ENCODE assay signal across 1 cellular context in the genomic region with DNA sequence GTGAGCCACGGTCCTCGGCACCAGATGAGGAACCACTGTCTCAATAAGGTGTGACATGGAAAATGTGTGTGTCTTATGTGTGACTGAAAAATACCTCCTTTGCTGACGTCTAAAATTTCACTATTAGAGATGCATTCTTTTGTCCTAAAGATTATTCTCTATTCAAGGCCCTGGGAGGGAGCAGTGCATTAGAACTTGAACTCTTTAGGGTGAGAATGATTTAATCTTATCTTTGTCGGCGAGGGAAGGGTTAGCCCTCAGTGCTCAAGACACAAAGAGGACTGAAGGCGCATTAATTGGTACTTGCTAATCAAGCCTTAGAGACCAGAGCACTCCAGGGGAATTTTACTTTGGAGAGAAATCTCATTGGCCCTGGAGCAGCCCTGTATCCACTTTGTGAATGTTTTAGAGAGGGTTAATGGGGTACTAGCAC.
TF ChIP-seq lines count a peak whose summit lies in the region.

No MANE protein-coding gene starts in this region.

TF ChIP-seq in GM12878, 131 proteins besides CTCF, POLR2A, EP300 and RAD21 (continued from another document):
- TF ChIP-seq SREBF1 (IDR thresholded peaks at IDR 0.05; ENCODE audit: low read length) (no peak), KLF5 (IDR thresholded peaks at IDR 0.05; ENCODE audit: partially characterized antibody) (no peak), JUNB (IDR thresholded peaks at IDR 0.05) (no peak), NFXL1 (IDR thresholded peaks at IDR 0.05; ENCODE audit: borderline replicate concordance) (no peak), ZBTB11 (CRISPR knock-in tag; IDR thresholded peaks at IDR 0.05) (no peak), GATAD2B (conservative IDR thresholded peaks at IDR 0.05; ENCODE audit: low read depth) (no peak), BRCA1 (IDR thresholded peaks at IDR 0.05; ENCODE audit: low read depth, low read length) (no peak), RELA (IDR thresholded peaks at IDR 0.05; ENCODE audit: borderline replicate concordance, partially characterized antibody) (no peak), SIN3A (IDR thresholded peaks at IDR 0.05; ENCODE audit: low read depth, low read length) (no peak), ZBTB4 (CRISPR knock-in tag; IDR thresholded peaks at IDR 0.05) (no peak)
- TF ChIP-seq, protein P1, sequence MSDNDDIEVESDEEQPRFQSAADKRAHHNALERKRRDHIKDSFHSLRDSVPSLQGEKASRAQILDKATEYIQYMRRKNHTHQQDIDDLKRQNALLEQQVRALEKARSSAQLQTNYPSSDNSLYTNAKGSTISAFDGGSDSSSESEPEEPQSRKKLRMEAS (IDR thresholded peaks at IDR 0.05; ENCODE audit: low read depth, low read length) = no peak
- TF ChIP-seq, protein P2, sequence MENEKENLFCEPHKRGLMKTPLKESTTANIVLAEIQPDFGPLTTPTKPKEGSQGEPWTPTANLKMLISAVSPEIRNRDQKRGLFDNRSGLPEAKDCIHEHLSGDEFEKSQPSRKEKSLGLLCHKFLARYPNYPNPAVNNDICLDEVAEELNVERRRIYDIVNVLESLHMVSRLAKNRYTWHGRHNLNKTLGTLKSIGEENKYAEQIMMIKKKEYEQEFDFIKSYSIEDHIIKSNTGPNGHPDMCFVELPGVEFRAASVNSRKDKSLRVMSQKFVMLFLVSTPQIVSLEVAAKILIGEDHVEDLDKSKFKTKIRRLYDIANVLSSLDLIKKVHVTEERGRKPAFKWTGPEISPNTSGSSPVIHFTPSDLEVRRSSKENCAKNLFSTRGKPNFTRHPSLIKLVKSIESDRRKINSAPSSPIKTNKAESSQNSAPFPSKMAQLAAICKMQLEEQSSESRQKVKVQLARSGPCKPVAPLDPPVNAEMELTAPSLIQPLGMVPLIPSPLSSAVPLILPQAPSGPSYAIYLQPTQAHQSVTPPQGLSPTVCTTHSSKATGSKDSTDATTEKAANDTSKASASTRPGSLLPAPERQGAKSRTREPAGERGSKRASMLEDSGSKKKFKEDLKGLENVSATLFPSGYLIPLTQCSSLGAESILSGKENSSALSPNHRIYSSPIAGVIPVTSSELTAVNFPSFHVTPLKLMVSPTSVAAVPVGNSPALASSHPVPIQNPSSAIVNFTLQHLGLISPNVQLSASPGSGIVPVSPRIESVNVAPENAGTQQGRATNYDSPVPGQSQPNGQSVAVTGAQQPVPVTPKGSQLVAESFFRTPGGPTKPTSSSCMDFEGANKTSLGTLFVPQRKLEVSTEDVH (IDR thresholded peaks at IDR 0.05; ENCODE audit: low read depth, partially characterized antibody) = no peak
